In the genomic region with DNA sequence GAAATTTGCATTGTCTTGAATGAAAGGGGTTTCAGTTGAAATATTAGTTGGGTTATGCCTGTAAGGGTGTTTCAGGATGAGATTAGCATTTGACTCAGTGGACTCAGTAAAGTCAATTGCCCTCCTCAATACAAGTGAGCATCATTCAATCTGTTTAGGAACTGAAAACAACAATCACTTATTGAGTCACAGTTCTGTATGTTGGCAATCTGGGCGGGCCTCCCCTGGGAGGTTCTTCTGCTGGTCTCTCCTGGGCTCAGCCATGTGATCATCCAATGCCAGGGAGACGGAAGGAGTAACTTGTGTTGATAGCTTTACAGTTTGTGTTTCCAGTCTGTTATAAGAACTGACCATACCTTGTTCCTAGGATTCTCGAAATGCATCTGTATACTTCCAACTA, we compare ENCODE assay signal across 22 cellular contexts.
DNase-seq lines count a peak whose midpoint lies in the region; ATAC-seq, FAIRE-seq and TF ChIP-seq lines count a peak whose summit lies in the region.
"Had no signal": no experiment of that assay in that cellular context is flagged by ENCODE, and none has a peak within 500 bp of the region (broad histone marks: within the 10 kb centered on the region; RNA-seq: fewer than 3 reads in every experiment).

No MANE protein-coding gene starts in this region.

- TF ChIP-seq CTCF in OCI-LY3 (IDR thresholded peaks at IDR 0.05; ENCODE audit: low read depth, low read length) (no peak), esophagus muscularis mucosa (IDR thresholded peaks at IDR 0.05) (no peak), coronary artery (IDR thresholded peaks at IDR 0.05) (no peak)

- H3K27me3 ChIP-seq in OCI-LY3 (ENCODE audit: low read depth, low read length) (no peaks in the 10 kb centered on the region), esophagus muscularis mucosa (no peaks in the 10 kb centered on the region)
- H3K27me3 ChIP-seq: BLaER1 treated with 17β-estradiol and CSF1 and Interleukin-3, amounts not matched to agents 10 nM and 100 nM had no signal

- H3K4me2 ChIP-seq in OCI-LY3 (ENCODE audit: low read length), result peak overlapping the region; percentile 41

- H4K20me1 ChIP-seq in OCI-LY3 (ENCODE audit: insufficient read depth, low read length), result no peaks in the 10 kb centered on the region
- H4K20me1 ChIP-seq: BLaER1 treated with 17β-estradiol and CSF1 and Interleukin-3, amounts not matched to agents 10 nM and 100 nM had no signal

- H3K9me3 Mint-ChIP-seq in stimulated activated memory B cell treated with anti-CD40 and anti-IgM and Interleukin-4, amounts not matched to agents 10 μg/mL and 1 μg/mL and 100 μg/mL, for 72 hours, result no peaks in the 10 kb centered on the region

- TF ChIP-seq EP300 in esophagus muscularis mucosa (IDR thresholded peaks at IDR 0.05), result no peak

- peaks cover 3% of the 10 kb centered on the region; the same call in 1 of the 2 replicates for H3K9me3 ChIP-seq in OCI-LY3 (ENCODE audit: insufficient read depth, low read length)
- peaks cover 0 to 11% (median 0%) of the 10 kb centered on the region in 4 donors for H3K9me3 ChIP-seq in esophagus muscularis mucosa

- no peak for TF ChIP-seq POLR2A in GM12891 (IDR thresholded peaks at IDR 0.05; ENCODE audit: low read depth, low read length)
- no peak for TF ChIP-seq POLR2A in esophagus muscularis mucosa (IDR thresholded peaks at IDR 0.05; ENCODE audit: low read depth)

- DNase-seq in GM12891 (ENCODE audit: insufficient read length, low spot score), result no peak
- DNase-seq in esophagus muscularis mucosa (ENCODE audit: extremely low spot score), result peak; percentile 68
- DNase-seq in NCI-H1105 (lab: John Stamatoyannopoulos, UW), result no peak
- no peak for DNase-seq in coronary artery (ENCODE audit: low spot score)
- DNase-seq: CD4-positive, CD25-positive, alpha-beta regulatory T cell; CD8-positive, alpha-beta memory T cell; COR-L47; DMS 273 treated with DMSO at 0.1 percent for 48 hours; DMS53; DND-41; EL; GM23248 had no signal

- intact Hi-C loops in esophagus muscularis mucosa (cut with DNase I), result no loop called here

- peaks cover 23% of the 10 kb centered on the region for H3K27me3 Mint-ChIP-seq in stimulated activated memory B cell treated with anti-CD40 and anti-IgM and Interleukin-4, amounts not matched to agents 10 μg/mL and 1 μg/mL and 100 μg/mL, for 72 hours

- H3K79me2 ChIP-seq in OCI-LY3 (ENCODE audit: low read length), result no peaks in the 10 kb centered on the region

- ATAC-seq in stimulated activated memory B cell treated with anti-CD40 and anti-IgM and Interleukin-4, amounts not matched to agents 10 μg/mL and 1 μg/mL and 100 μg/mL, for 72 hours, result peak; percentile 66
- ATAC-seq in GM21423 (IDR thresholded peaks at IDR 0.05; ENCODE audit: unreplicated experiment) (no peak), HG02870 (IDR thresholded peaks at IDR 0.05; ENCODE audit: unreplicated experiment) (no peak)
- ATAC-seq: GM12878 had no signal

- no peak overlapping the region; the same call in 1 of the 2 replicates for H2AFZ ChIP-seq in OCI-LY3 (ENCODE audit: low read depth, low read length)
- H2AFZ ChIP-seq: GM23248 had no signal

- H3K4me1 Mint-ChIP-seq in stimulated activated memory B cell treated with anti-CD40 and anti-IgM and Interleukin-4, amounts not matched to agents 10 μg/mL and 1 μg/mL and 100 μg/mL, for 72 hours, result no peaks in the 10 kb centered on the region
- H3K4me1 Mint-ChIP-seq: B cell; CD4-positive, CD25-positive, alpha-beta regulatory T cell; CD8-positive, alpha-beta memory T cell had no signal

- 85% methylated on average over 3 of the region's 3 CpGs for WGBS in esophagus muscularis mucosa

- peak overlapping the region; percentile 52 for H3K27ac ChIP-seq in OCI-LY3 (ENCODE audit: low read length)
- no peak overlapping the region for H3K27ac ChIP-seq in esophagus muscularis mucosa (replicated peaks in 1 of 4)
- H3K27ac ChIP-seq in coronary artery, result no peak overlapping the region
- H3K27ac ChIP-seq: BLaER1 treated with 17β-estradiol and CSF1 and Interleukin-3, amounts not matched to agents 10 nM and 100 nM; GM23248; HL-60 had no signal

- H3K4me1 ChIP-seq in OCI-LY3 (ENCODE audit: low read length) (peaks cover 31% of the 10 kb centered on the region), esophagus muscularis mucosa (peaks cover 0 to 4% (median 0%) of the 10 kb centered on the region in 4 donors)
- H3K4me1 ChIP-seq: HAP-1 had no signal

- peak overlapping the region; percentile 34; the same call in 1 of the 2 replicates for H3K9ac ChIP-seq in OCI-LY3 (ENCODE audit: low read length)
- H3K9ac ChIP-seq: BLaER1 treated with 17β-estradiol and CSF1 and Interleukin-3, amounts not matched to agents 10 nM and 100 nM; GM23248 had no signal

- no peak overlapping the region for H3K4me3 Mint-ChIP-seq in stimulated activated memory B cell treated with anti-CD40 and anti-IgM and Interleukin-4, amounts not matched to agents 10 μg/mL and 1 μg/mL and 100 μg/mL, for 72 hours
- H3K4me3 Mint-ChIP-seq: B cell; CD4-positive, CD25-positive, alpha-beta regulatory T cell; CD8-positive, alpha-beta memory T cell had no signal

- H3K36me3 ChIP-seq in OCI-LY3 (replicated peaks; ENCODE audit: low read depth, low read length) (no peaks in the 10 kb centered on the region), esophagus muscularis mucosa (no peaks in the 10 kb centered on the region)
- H3K36me3 ChIP-seq: BLaER1 treated with 17β-estradiol and CSF1 and Interleukin-3, amounts not matched to agents 10 nM and 100 nM; HAP-1 had no signal

- FAIRE-seq in GM12891 (lab: Jason Lieb, UNC), result no peak
- FAIRE-seq: GM12878, GM19239 had no signal

- H3K4me3 ChIP-seq in OCI-LY3 (ENCODE audit: low read length), result 0 out of 2 replicates have a peak overlapping the region, but pooled peaks have one; percentile 15
- H3K4me3 ChIP-seq in esophagus muscularis mucosa, result no peak overlapping the region
- H3K4me3 ChIP-seq in coronary artery, result no peak overlapping the region
- H3K4me3 ChIP-seq: BLaER1 treated with 17β-estradiol and CSF1 and Interleukin-3, amounts not matched to agents 10 nM and 100 nM; GM12878; GM23248; HAP-1 had no signal

- H3K27ac Mint-ChIP-seq in stimulated activated memory B cell treated with anti-CD40 and anti-IgM and Interleukin-4, amounts not matched to agents 10 μg/mL and 1 μg/mL and 100 μg/mL, for 72 hours, result no peak overlapping the region
- H3K27ac Mint-ChIP-seq: B cell; CD4-positive, CD25-positive, alpha-beta regulatory T cell had no signal

- no peaks in the 10 kb centered on the region for H3K36me3 Mint-ChIP-seq in stimulated activated memory B cell treated with anti-CD40 and anti-IgM and Interleukin-4, amounts not matched to agents 10 μg/mL and 1 μg/mL and 100 μg/mL, for 72 hours
- H3K36me3 Mint-ChIP-seq: CD4-positive, CD25-positive, alpha-beta regulatory T cell had no signal

TF ChIP-seq in GM12891, 5 proteins besides CTCF, POLR2A, EP300 and RAD21:
- TF ChIP-seq PAX5 (IDR thresholded peaks at IDR 0.05; ENCODE audit: insufficient read depth, low read length, severe bottlenecking) (no peak), TAF1 (IDR thresholded peaks at IDR 0.05; ENCODE audit: low read depth, low read length) (no peak), SPI1 (IDR thresholded peaks at IDR 0.05; ENCODE audit: low read depth, low read length) (0 out of 2 replicates have a peak, but pooled peaks have one; percentile 18), POU2F2 (IDR thresholded peaks at IDR 0.05; ENCODE audit: low read depth, low read length) (no peak)
TF ChIP-seq in GM12891: peak in this region for 1.
